In the genomic region with DNA sequence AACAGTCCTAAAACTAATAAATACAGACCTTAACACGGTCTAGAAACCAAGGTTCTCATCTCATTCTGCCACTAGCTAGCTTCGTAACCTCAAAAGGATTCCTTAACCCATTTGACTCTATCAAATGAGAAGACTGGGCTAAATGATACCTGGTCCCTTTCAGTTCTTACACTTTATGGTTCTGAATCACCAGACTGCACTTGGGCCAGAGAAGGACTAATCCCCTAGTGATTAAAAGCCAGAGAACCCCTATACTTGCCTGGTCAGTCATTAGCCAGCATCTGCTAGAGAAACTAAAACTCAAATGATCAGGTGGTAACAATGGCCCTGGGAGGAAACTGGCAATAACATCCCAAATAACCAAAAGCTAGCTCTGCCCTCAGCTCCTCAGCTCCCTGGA, we compare ENCODE assay signal across 22 cellular contexts. TPM values are rescaled to one million over a fixed set of nuclear protein-coding genes. Genes with fewer than 3 reads are reported as not detected.
DNase-seq lines count a peak whose midpoint lies in the region; ATAC-seq and TF ChIP-seq lines count a peak whose summit lies in the region.
"Had no signal": no experiment of that assay in that cellular context is flagged by ENCODE, and none has a peak within 500 bp of the region (broad histone marks: within the 10 kb centered on the region; RNA-seq: fewer than 3 reads in every experiment).

No MANE protein-coding gene starts in this region.

- peak overlapping the region; percentile 67 to 71 for H3K27ac Mint-ChIP-seq in natural killer cell
- peak overlapping the region in 1 of 2 donors; percentile 56 for H3K27ac Mint-ChIP-seq in natural killer cell treated with Interleukin-12 subunit alpha and Interleukin-12 subunit beta and Interleukin-15 and Interleukin-18, amount 100 ng/mL, for 72 hours
- H3K27ac Mint-ChIP-seq in activated T-helper 17 cell treated with anti-CD3 and anti-CD28 coated beads, Interleukin-2, amount 50 U/mL, for 72 hours = peak overlapping the region; percentile 21
- H3K27ac Mint-ChIP-seq: GM23338 had no signal

- no peak for DNase-seq in natural killer cell
- no peak for DNase-seq in natural killer cell treated with Interleukin-12 subunit alpha and Interleukin-12 subunit beta and Interleukin-15 and Interleukin-18, amount 100 ng/mL, for 72 hours (ENCODE audit: low spot score)
- DNase-seq in UCSD-AML1 (lab: John Stamatoyannopoulos, UW; ENCODE audit: unreplicated experiment) = no peak
- no peak for DNase-seq in stimulated activated CD4-positive, alpha-beta T cell treated with anti-CD3 and anti-CD28 coated beads, Interleukin-4, amount 100 ng/mL, for 4 hours
- no peak for DNase-seq in T1000 (lab: John Stamatoyannopoulos, UW)
- DNase-seq: aorta; DND-41; effector CD8-positive, alpha-beta T cell; Kasumi-1; NCI-H1105; NCI-H2171; NCI-H526 treated with DMSO at 0.1 percent for 48 hours; ovary; sigmoid colon; stomach; upper lobe of left lung had no signal

- no peak overlapping the region for H3K4me3 Mint-ChIP-seq in natural killer cell
- H3K4me3 Mint-ChIP-seq in natural killer cell treated with Interleukin-12 subunit alpha and Interleukin-12 subunit beta and Interleukin-15 and Interleukin-18, amount 100 ng/mL, for 72 hours = no peak overlapping the region
- peak overlapping the region; percentile 61 for H3K4me3 Mint-ChIP-seq in activated T-helper 17 cell treated with anti-CD3 and anti-CD28 coated beads, Interleukin-2, amount 50 U/mL, for 72 hours
- H3K4me3 Mint-ChIP-seq: central memory CD8-positive, alpha-beta T cell; GM23338 had no signal

- peaks cover 5 to 6% of the 10 kb centered on the region in 2 donors for H3K9me3 Mint-ChIP-seq in natural killer cell
- peaks cover 16% of the 10 kb centered on the region for H3K9me3 Mint-ChIP-seq in natural killer cell treated with Interleukin-12 subunit alpha and Interleukin-12 subunit beta and Interleukin-15 and Interleukin-18, amount 100 ng/mL, for 72 hours
- H3K9me3 Mint-ChIP-seq in activated T-helper 17 cell treated with anti-CD3 and anti-CD28 coated beads, Interleukin-2, amount 50 U/mL, for 72 hours = no peaks in the 10 kb centered on the region

- peaks cover 9% of the 10 kb centered on the region for H3K36me3 Mint-ChIP-seq in natural killer cell
- H3K36me3 Mint-ChIP-seq in natural killer cell treated with Interleukin-12 subunit alpha and Interleukin-12 subunit beta and Interleukin-15 and Interleukin-18, amount 100 ng/mL, for 72 hours = peaks cover 49% of the 10 kb centered on the region
- peaks cover 95% of the 10 kb centered on the region for H3K36me3 Mint-ChIP-seq in activated T-helper 17 cell treated with anti-CD3 and anti-CD28 coated beads, Interleukin-2, amount 50 U/mL, for 72 hours (ENCODE audit: low read depth)

- H3K4me1 Mint-ChIP-seq in natural killer cell = peaks cover 59 to 68% of the 10 kb centered on the region in 2 donors
- peaks cover 36 to 47% of the 10 kb centered on the region in 2 donors for H3K4me1 Mint-ChIP-seq in natural killer cell treated with Interleukin-12 subunit alpha and Interleukin-12 subunit beta and Interleukin-15 and Interleukin-18, amount 100 ng/mL, for 72 hours (ENCODE audit: low read depth in 2 of 2)
- peaks cover 38% of the 10 kb centered on the region for H3K4me1 Mint-ChIP-seq in activated T-helper 17 cell treated with anti-CD3 and anti-CD28 coated beads, Interleukin-2, amount 50 U/mL, for 72 hours

- no peak for ATAC-seq in natural killer cell
- no peak for ATAC-seq in natural killer cell treated with Interleukin-12 subunit alpha and Interleukin-12 subunit beta and Interleukin-15 and Interleukin-18, amount 100 ng/mL, for 72 hours
- peak; percentile 38 for ATAC-seq in HG02678 (IDR thresholded peaks at IDR 0.05; ENCODE audit: unreplicated experiment)
- ATAC-seq in activated T-helper 17 cell treated with anti-CD3 and anti-CD28 coated beads, Interleukin-2, amount 50 U/mL, for 72 hours (replicated peaks) = peak; percentile 24
- ATAC-seq in HG03460 (IDR thresholded peaks at IDR 0.05; ENCODE audit: unreplicated experiment) = no peak
- ATAC-seq: GM23338, Right ventricle myocardium inferior had no signal

- H3K27me3 Mint-ChIP-seq in natural killer cell (ENCODE audit: low read depth in 2 of 2) = no peaks in the 10 kb centered on the region
- H3K27me3 Mint-ChIP-seq in natural killer cell treated with Interleukin-12 subunit alpha and Interleukin-12 subunit beta and Interleukin-15 and Interleukin-18, amount 100 ng/mL, for 72 hours = no peaks in the 10 kb centered on the region
- no peaks in the 10 kb centered on the region for H3K27me3 Mint-ChIP-seq in activated T-helper 17 cell treated with anti-CD3 and anti-CD28 coated beads, Interleukin-2, amount 50 U/mL, for 72 hours
- H3K27me3 Mint-ChIP-seq: central memory CD8-positive, alpha-beta T cell had no signal

- TF ChIP-seq CTCF in natural killer cell (IDR thresholded peaks at IDR 0.05) = no peak

- intact Hi-C loops in natural killer cell (cut with micrococcal nuclease) = no loop called here

RNA-seq across cellular contexts. Expression of a gene that starts 16.8 kb away (rescaled TPM):
- total RNA-seq in natural killer cell = 10 to 100 TPM; 52.5 to 61.8 (median 55.2) TPM
- total RNA-seq in natural killer cell treated with Interleukin-12 subunit alpha and Interleukin-12 subunit beta and Interleukin-15 and Interleukin-18, amount 100 ng/mL, for 72 hours = 10 to 100 TPM; 45.8 to 58.3 TPM
- 10 to 100 TPM; 58.8 to 70.8 TPM for total RNA-seq in activated T-helper 17 cell treated with anti-CD3 and anti-CD28 coated beads, Interleukin-2, amount 50 U/mL, for 72 hours

RNA-seq across cellular contexts. Expression of a gene that starts 50.5 kb away (rescaled TPM):
- total RNA-seq in natural killer cell = 100 to 1,000 TPM; 154 to 178 (median 160) TPM
- 100 to 1,000 TPM; 144 to 166 TPM for total RNA-seq in natural killer cell treated with Interleukin-12 subunit alpha and Interleukin-12 subunit beta and Interleukin-15 and Interleukin-18, amount 100 ng/mL, for 72 hours
- total RNA-seq in activated T-helper 17 cell treated with anti-CD3 and anti-CD28 coated beads, Interleukin-2, amount 50 U/mL, for 72 hours = 100 to 1,000 TPM in 1 of 2 donors, 10 to 100 TPM in 1; 90.4 to 114 TPM

Comparison
In these comparisons a context has a peak if more than half of its experiments do, and no peak if none do; other contexts are left out.
1. ATAC-seq: peak in HG02678 (single experiment) and activated T-helper 17 cell treated with anti-CD3 and anti-CD28 coated beads, Interleukin-2, amount 50 U/mL, for 72 hours (single experiment); none in natural killer cell (0 of 3), natural killer cell treated with Interleukin-12 subunit alpha and Interleukin-12 subunit beta and Interleukin-15 and Interleukin-18, amount 100 ng/mL, for 72 hours (0 of 2) and HG03460 (single experiment).